Comparison of ENCODE assay signal across 10 cellular contexts in genomic region chr1:51729824-51730284, GRCh38.
DNase-seq lines count a peak whose midpoint lies in the region; ATAC-seq, FAIRE-seq and TF ChIP-seq lines count a peak whose summit lies in the region.
"Had no signal": no experiment of that assay in that cellular context is flagged by ENCODE, and none has a peak within 500 bp of the region (broad histone marks: within the 10 kb centered on the region; RNA-seq: fewer than 3 reads in every experiment).

No MANE protein-coding gene starts in this region.

- no peaks in the 10 kb centered on the region for H3K36me3 ChIP-seq in MM.1S (replicated peaks; ENCODE audit: insufficient read depth, low read length)
- H3K36me3 ChIP-seq in thyroid gland = no peaks in the 10 kb centered on the region

- peaks cover 8% of the 10 kb centered on the region for H3K36me3 Mint-ChIP-seq in MCF 10A (ENCODE audit: insufficient read depth, unreplicated experiment)

- CTCF ChIA-PET in MCF 10A (lab: Yijun Ruan, JAX) = interaction anchor here (0.6 to 1.5 kb wide), 5 partner anchors 39 to 102 kb away, joined by 3 to 9 read pairs (median 3); no protein-coding TSS in a partner anchor

- H3K4me3 ChIP-seq in MM.1S (ENCODE audit: low read length) (peak overlapping the region; percentile 77), thyroid gland (replicated peaks in 1 of 3) (peak overlapping the region; percentile 11 to 84 (median 59))

- BruUV-seq in MCF 10A (replicated peaks; lab: Mats Ljungman, UMichigan) = TSS peak; percentile 56

- peak overlapping the region; percentile 39 for H2AFZ ChIP-seq in MM.1S (ENCODE audit: low read length)

- peaks cover 28% of the 10 kb centered on the region for H3F3A ChIP-seq in MM.1S (ENCODE audit: insufficient read depth, low read length)

- intact Hi-C loops in MCF 10A (cut with micrococcal nuclease) (loop anchor here (1.0 kb wide), 1 partner anchor 39 kb away; no protein-coding TSS in a partner anchor), thyroid gland (cut with DNase I) (no loop called here)

- peak; percentile 38; the same call in 1 of the 2 replicates for TF ChIP-seq POLR2A in H54 (IDR thresholded peaks at IDR 0.05; ENCODE audit: low read depth, low read length)
- TF ChIP-seq POLR2A in thyroid gland (IDR thresholded peaks at IDR 0.05) = no peak

- no peaks in the 10 kb centered on the region for H3K27me3 ChIP-seq in MM.1S (replicated peaks; ENCODE audit: insufficient read depth, low read length)
- H3K27me3 ChIP-seq in thyroid gland = no peaks in the 10 kb centered on the region

- H3K27ac Mint-ChIP-seq in MCF 10A (ENCODE audit: low read depth, unreplicated experiment) = peak overlapping the region; percentile 86

- peaks cover 31% of the 10 kb centered on the region for H3K4me1 Mint-ChIP-seq in MCF 10A (ENCODE audit: insufficient read depth, unreplicated experiment)

- peak; percentile 61 for DNase-seq in DMS 273 (lab: John Stamatoyannopoulos, UW; ENCODE audit: unreplicated experiment)
- DNase-seq in DMS 273 treated with DMSO at 0.1 percent for 48 hours (lab: John Stamatoyannopoulos, UW) = no peak
- DNase-seq in H54 (ENCODE audit: insufficient read length, low spot score) = peak; percentile 23
- DNase-seq in MM.1S = peak; percentile 32
- peak; percentile 49 for DNase-seq in MCF 10A (ENCODE audit: unreplicated experiment)
- no peak for DNase-seq in left lobe of liver (ENCODE audit: low spot score)
- no peak for DNase-seq in thyroid gland
- no peak for DNase-seq in activated CD8-positive, alpha-beta memory T cell treated with anti-CD3 and anti-CD28 coated beads, Interleukin-2, amount 50 U/mL, for 48 hours

- no peak for FAIRE-seq in H54 (lab: Jason Lieb, UNC)
- FAIRE-seq: endometrium had no signal

- 0 to 2% methylated on average over 9 to 25 of the region's 28 CpGs for WGBS in thyroid gland, 2 donors

- no peaks in the 10 kb centered on the region for H3K9me3 ChIP-seq in MM.1S (replicated peaks; ENCODE audit: insufficient read depth, low read length)
- no peaks in the 10 kb centered on the region for H3K9me3 ChIP-seq in thyroid gland

- peak overlapping the region; percentile 98 for H3K4me3 Mint-ChIP-seq in MCF 10A (ENCODE audit: unreplicated experiment)

- H3K9me2 ChIP-seq in MM.1S (replicated peaks; ENCODE audit: insufficient read depth, low read length) = no peaks in the 10 kb centered on the region

- H3K4me2 ChIP-seq in MM.1S (ENCODE audit: low read depth, low read length) = peak overlapping the region; percentile 66

- peak overlapping the region; percentile 57; the same call in 1 of the 2 replicates for H3K27ac ChIP-seq in MM.1S (ENCODE audit: low read length)
- peak overlapping the region; percentile 34 to 83 (median 69) for H3K27ac ChIP-seq in thyroid gland
- H3K27ac ChIP-seq: 22Rv1 had no signal

- TF ChIP-seq CTCF in MM.1S (IDR thresholded peaks at IDR 0.05; ENCODE audit: low read length) = no peak
- TF ChIP-seq CTCF in MCF 10A (IDR thresholded peaks at IDR 0.05; ENCODE audit: unreplicated experiment) = no peak
- TF ChIP-seq CTCF in thyroid gland (IDR thresholded peaks at IDR 0.05) = no peak

- H3K9ac ChIP-seq in MM.1S (ENCODE audit: low read length) = peak overlapping the region; percentile 76

- no peaks in the 10 kb centered on the region for H3K9me3 Mint-ChIP-seq in MCF 10A (ENCODE audit: unreplicated experiment)

- peaks cover 2% of the 10 kb centered on the region for H4K20me1 ChIP-seq in MM.1S (ENCODE audit: insufficient read depth, low read length)

- H3K4me1 ChIP-seq in MM.1S (ENCODE audit: low read length) = peaks cover 39% of the 10 kb centered on the region
- H3K4me1 ChIP-seq in thyroid gland = peaks cover 37 to 51% of the 10 kb centered on the region in 2 donors

- H3K27me3 Mint-ChIP-seq in MCF 10A (ENCODE audit: insufficient read depth, unreplicated experiment) = no peaks in the 10 kb centered on the region

- ATAC-seq in left lobe of liver = peak; percentile 38

- POLR2A ChIA-PET in MCF 10A (lab: Yijun Ruan, JAX) = interaction anchor here (0.7 to 9.1 kb wide), 21 partner anchors 8 to 287 kb away, joined by 3 to 92 read pairs (median 5); partner anchors contain the start of gene EPS15

- peaks cover 62% of the 10 kb centered on the region for H3K79me2 ChIP-seq in MM.1S (ENCODE audit: low read length)

Comparison
In these comparisons a context has a peak if more than half of its experiments do, and no peak if none do; other contexts are left out.
1. DNase-seq: peak in DMS 273 (single experiment), H54 (single experiment), MM.1S (single experiment) and MCF 10A (single experiment); none in DMS 273 treated with DMSO at 0.1 percent for 48 hours (single experiment), left lobe of liver (single experiment), thyroid gland (0 of 2) and activated CD8-positive, alpha-beta memory T cell treated with anti-CD3 and anti-CD28 coated beads, Interleukin-2, amount 50 U/mL, for 48 hours (single experiment).